In the genomic region with DNA sequence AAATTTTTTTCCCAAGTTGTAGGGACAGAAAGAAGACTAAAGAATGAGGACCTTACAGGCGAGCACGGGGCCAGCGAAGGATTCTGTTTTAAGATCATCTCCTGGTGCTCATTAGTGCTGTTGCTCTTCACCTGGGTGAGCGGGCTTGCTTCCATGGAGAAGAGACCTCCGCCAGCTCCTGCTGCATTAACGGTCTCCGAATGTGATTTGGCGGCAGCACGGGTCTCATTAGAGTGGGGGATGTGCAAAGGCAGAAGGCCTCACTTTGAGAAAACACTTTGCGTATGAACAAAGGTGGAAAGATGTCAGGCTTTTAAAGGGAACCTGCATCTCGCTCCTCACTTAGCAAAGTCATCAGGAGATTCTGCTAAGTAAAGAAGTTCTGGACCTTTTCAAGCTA, we compare ENCODE assay signal across 33 cellular contexts.
"Had no signal": no experiment of that assay in that cellular context is flagged by ENCODE, and none has a peak within 500 bp of the region (broad histone marks: within the 10 kb centered on the region; RNA-seq: fewer than 3 reads in every experiment).

No MANE protein-coding gene starts in this region.

- H3K4me2 ChIP-seq: smooth muscle cell had no signal

- H3K27ac ChIP-seq: adrenal gland, body of pancreas, epithelial cell of prostate, esophagus squamous epithelium, pancreas, psoas muscle, right atrium auricular region, upper lobe of left lung, vagina had no signal

- H3K36me3 ChIP-seq: adrenal gland, esophagus squamous epithelium, pancreas, right atrium auricular region, upper lobe of left lung, vagina had no signal

- FAIRE-seq: colon, endometrium, pancreas had no signal

- H3K9me3 Mint-ChIP-seq: activated naive CD4-positive, alpha-beta T cell treated with anti-CD3 and anti-CD28 coated beads for 36 hours; activated naive CD8-positive, alpha-beta T cell treated with anti-CD3 and anti-CD28 coated beads for 36 hours; activated T-helper 1 cell treated with anti-CD3 and anti-CD28 coated beads, Interleukin-12 subunit alpha, Interleukin-12 subunit beta, Interleukin-2, Interleukin-4 antibody, amounts not matched to agents 30 ng/mL and 10 ng/mL and 1 ng/mL, durations not matched to agents 14 hours and 24 hours and 36 hours; mesothelial cell of epicardium; naive B cell; stimulated activated memory B cell treated with anti-CD40 and anti-IgM and Interleukin-4, amounts not matched to agents 10 μg/mL and 1 μg/mL and 100 μg/mL, for 72 hours; stimulated activated naive CD8-positive, alpha-beta T cell treated with anti-CD3 and anti-CD28 coated beads, Interleukin-15, amount 100 ng/mL, for 72 hours had no signal

- H3K4me1 Mint-ChIP-seq: naive B cell; stimulated activated memory B cell treated with anti-CD40 and anti-IgM and Interleukin-4, amounts not matched to agents 10 μg/mL and 1 μg/mL and 100 μg/mL, for 72 hours had no signal

- H3K36me3 Mint-ChIP-seq: activated naive CD8-positive, alpha-beta T cell treated with anti-CD3 and anti-CD28 coated beads for 36 hours; mesothelial cell of epicardium; naive B cell; stimulated activated memory B cell treated with anti-CD40 and anti-IgM and Interleukin-4, amounts not matched to agents 10 μg/mL and 1 μg/mL and 100 μg/mL, for 72 hours had no signal

- H3K4me3 ChIP-seq: adrenal gland, body of pancreas, esophagus squamous epithelium, pancreas, psoas muscle, right atrium auricular region, smooth muscle cell, upper lobe of left lung, vagina had no signal

- H3K9me3 ChIP-seq: adrenal gland, body of pancreas, esophagus squamous epithelium, pancreas, psoas muscle, right atrium auricular region, upper lobe of left lung, vagina had no signal

- H3K4me3 Mint-ChIP-seq: activated naive CD4-positive, alpha-beta T cell treated with anti-CD3 and anti-CD28 coated beads for 36 hours; activated naive CD8-positive, alpha-beta T cell treated with anti-CD3 and anti-CD28 coated beads for 36 hours; activated T-helper 1 cell treated with anti-CD3 and anti-CD28 coated beads, Interleukin-12 subunit alpha, Interleukin-12 subunit beta, Interleukin-2, Interleukin-4 antibody, amounts not matched to agents 30 ng/mL and 10 ng/mL and 1 ng/mL, durations not matched to agents 14 hours and 24 hours and 36 hours; mesothelial cell of epicardium; naive B cell; stimulated activated memory B cell treated with anti-CD40 and anti-IgM and Interleukin-4, amounts not matched to agents 10 μg/mL and 1 μg/mL and 100 μg/mL, for 72 hours; stimulated activated naive CD8-positive, alpha-beta T cell treated with anti-CD3 and anti-CD28 coated beads, Interleukin-15, amount 100 ng/mL, for 72 hours had no signal

- H3K27ac Mint-ChIP-seq: activated naive CD4-positive, alpha-beta T cell treated with anti-CD3 and anti-CD28 coated beads for 36 hours; activated naive CD8-positive, alpha-beta T cell treated with anti-CD3 and anti-CD28 coated beads for 36 hours; activated T-helper 1 cell treated with anti-CD3 and anti-CD28 coated beads, Interleukin-12 subunit alpha, Interleukin-12 subunit beta, Interleukin-2, Interleukin-4 antibody, amounts not matched to agents 30 ng/mL and 10 ng/mL and 1 ng/mL, durations not matched to agents 14 hours and 24 hours and 36 hours; mesothelial cell of epicardium; naive B cell; stimulated activated memory B cell treated with anti-CD40 and anti-IgM and Interleukin-4, amounts not matched to agents 10 μg/mL and 1 μg/mL and 100 μg/mL, for 72 hours; stimulated activated naive CD8-positive, alpha-beta T cell treated with anti-CD3 and anti-CD28 coated beads, Interleukin-15, amount 100 ng/mL, for 72 hours had no signal

- H3K4me1 ChIP-seq: adrenal gland, body of pancreas, esophagus squamous epithelium, pancreas, psoas muscle, right atrium auricular region, upper lobe of left lung, vagina had no signal

- DNase-seq: activated CD4-positive, alpha-beta T cell treated with anti-CD3 and anti-CD28 coated beads for 4 hours; activated CD4-positive, alpha-beta T cell treated with anti-CD3 and anti-CD28 coated beads, Interleukin-2, amount 50 U/mL, for 48 hours; activated CD8-positive, alpha-beta memory T cell treated with anti-CD3 and anti-CD28 coated beads for 24 hours; activated effector memory CD4-positive, alpha-beta T cell treated with anti-CD3 and anti-CD28 coated beads, Interleukin-2, amount 50 U/mL, for 16 hours; activated naive CD4-positive, alpha-beta T cell treated with anti-CD3 and anti-CD28 coated beads for 36 hours; activated naive CD8-positive, alpha-beta T cell treated with anti-CD3 and anti-CD28 coated beads for 36 hours; adrenal gland; aorta; body of pancreas; effector CD8-positive, alpha-beta T cell; esophagus squamous epithelium; foreskin melanocyte; islet precursor cell; left ventricle myocardium superior; naive B cell; nucleus accumbens; pancreas; psoas muscle; stimulated activated CD4-positive, alpha-beta T cell treated with anti-CD3 and anti-CD28 coated beads, Interleukin-1b, Interleukin-23, amount 100 ng/mL, for 48 hours; stimulated activated CD4-positive, alpha-beta T cell treated with anti-CD3 and anti-CD28 coated beads, Interleukin-4, amount 100 ng/mL, for 4 hours; stimulated activated CD8-positive, alpha-beta memory T cell treated with anti-CD3 and anti-CD28 coated beads, Interleukin-4, amount 100 ng/mL, for 48 hours; stimulated activated naive CD8-positive, alpha-beta T cell treated with anti-CD3 and anti-CD28 coated beads, Interleukin-15, amount 100 ng/mL, for 72 hours; substantia nigra; upper lobe of left lung had no signal

- H3K27me3 ChIP-seq: adrenal gland, body of pancreas, esophagus squamous epithelium, pancreas, right atrium auricular region, upper lobe of left lung, vagina had no signal

- H3K27me3 Mint-ChIP-seq: activated naive CD8-positive, alpha-beta T cell treated with anti-CD3 and anti-CD28 coated beads for 36 hours; naive B cell; stimulated activated memory B cell treated with anti-CD40 and anti-IgM and Interleukin-4, amounts not matched to agents 10 μg/mL and 1 μg/mL and 100 μg/mL, for 72 hours; stimulated activated naive CD8-positive, alpha-beta T cell treated with anti-CD3 and anti-CD28 coated beads, Interleukin-15, amount 100 ng/mL, for 72 hours had no signal
